24 cellular contexts compared by ENCODE assay signal in the genomic region with DNA sequence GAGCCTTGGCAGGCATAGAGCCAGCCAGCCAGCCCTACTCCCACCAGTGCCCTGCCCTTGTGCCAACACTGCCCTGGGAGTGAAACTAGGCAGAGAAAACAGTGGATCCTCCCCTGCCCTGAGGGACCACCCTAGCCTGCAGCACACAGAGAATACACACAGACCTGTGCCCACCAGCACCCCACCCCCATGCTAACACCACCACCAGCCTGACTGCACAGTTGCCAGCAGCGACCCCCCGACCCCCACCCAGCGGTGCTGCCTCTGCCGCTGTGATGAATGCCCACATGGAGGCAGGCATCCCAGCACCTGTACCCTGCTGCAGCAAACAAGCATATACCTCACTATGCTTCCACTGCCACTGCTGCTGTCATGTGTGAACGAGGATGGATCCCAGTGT. TPM values are rescaled to one million over a fixed set of nuclear protein-coding genes. Genes with fewer than 3 reads are reported as not detected.
"Had no signal": no experiment of that assay in that cellular context is flagged by ENCODE, and none has a peak within 500 bp of the region (broad histone marks: within the 10 kb centered on the region; RNA-seq: fewer than 3 reads in every experiment).

No MANE protein-coding gene starts in this region.

- ATAC-seq: foreskin keratinocyte, gastroesophageal sphincter, left cardiac atrium, left lung, left ventricle myocardium superior, mucosa of descending colon had no signal

- H3K27me3 ChIP-seq: dorsolateral prefrontal cortex, esophagus muscularis mucosa, gastroesophageal sphincter, heart left ventricle, hepatocyte, left lung had no signal

- H3K9me3 ChIP-seq: lower lobe of right lung, mucosa of descending colon had no signal

- H3K4me3 ChIP-seq: coronary artery, dorsolateral prefrontal cortex, esophagus muscularis mucosa, gastroesophageal sphincter, heart left ventricle, hepatocyte, left lung, lower lobe of right lung, mucosa of descending colon had no signal

- H3K4me1 ChIP-seq: esophagus muscularis mucosa, gastroesophageal sphincter, heart left ventricle, lower lobe of right lung had no signal

- DNase-seq: dermis blood vessel endothelial cell; dorsolateral prefrontal cortex; effector CD4-positive, alpha-beta T cell; effector memory CD4-positive, alpha-beta T cell; foreskin keratinocyte; hypothalamus; immature natural killer cell; islet precursor cell; left cardiac atrium; left ventricle myocardium superior; lower lobe of right lung; mesenchymal stem cell; naive B cell had no signal

- H3K27ac ChIP-seq: coronary artery, esophagus muscularis mucosa, foreskin keratinocyte, gastroesophageal sphincter, heart left ventricle, hepatocyte, left lung, lower lobe of right lung had no signal

- FAIRE-seq: colon, endothelial cell of umbilical vein, frontal cortex had no signal

- H3K36me3 ChIP-seq: left lung, lower lobe of right lung had no signal

RNA-seq across cellular contexts. Expression of a gene that starts 21.6 kb away (rescaled TPM):
- total RNA-seq: endothelial cell of umbilical vein, foreskin keratinocyte, lung microvascular endothelial cell had no signal
- polyA plus RNA-seq: endothelial cell of umbilical vein, foreskin keratinocyte, immature natural killer cell had no signal
